Comparison of ENCODE assay signal across 1 cellular context in genomic region chr9:86722706-86723075, GRCh38.
TF ChIP-seq lines count a peak whose summit lies in the region.

No MANE protein-coding gene starts in this region.

TF ChIP-seq in IMR-90, 13 proteins besides CTCF, POLR2A, EP300 and RAD21 (continued from another document):
- TF ChIP-seq ELK1 (IDR thresholded peaks at IDR 0.05; ENCODE audit: borderline replicate concordance, low read depth, low read length) = no peak
- no peak for TF ChIP-seq FOS (IDR thresholded peaks at IDR 0.05; ENCODE audit: low read depth, low read length)
- TF ChIP-seq RCOR1 (IDR thresholded peaks at IDR 0.05; ENCODE audit: insufficient replicate concordance, low read length) = no peak
- TF ChIP-seq MXI1 (IDR thresholded peaks at IDR 0.05; ENCODE audit: borderline replicate concordance, low read depth, low read length) = no peak
- TF ChIP-seq MAZ (IDR thresholded peaks at IDR 0.05; ENCODE audit: borderline replicate concordance, low read depth, low read length) = no peak
- TF ChIP-seq MAFK (IDR thresholded peaks at IDR 0.05; ENCODE audit: low read depth, low read length) = no peak
- no peak for TF ChIP-seq CHD1 (IDR thresholded peaks at IDR 0.05; ENCODE audit: low read depth, low read length)
- TF ChIP-seq NFE2L2 (IDR thresholded peaks at IDR 0.05; ENCODE audit: low read depth, low read length) = no peak
- no peak for TF ChIP-seq USF2 (IDR thresholded peaks at IDR 0.05; ENCODE audit: low read depth, low read length)
- TF ChIP-seq BHLHE40 (IDR thresholded peaks at IDR 0.05; ENCODE audit: low read depth, low read length) = no peak
- no peak for TF ChIP-seq SMC3 (IDR thresholded peaks at IDR 0.05; ENCODE audit: low read depth, low read length)
